In the genomic region with DNA sequence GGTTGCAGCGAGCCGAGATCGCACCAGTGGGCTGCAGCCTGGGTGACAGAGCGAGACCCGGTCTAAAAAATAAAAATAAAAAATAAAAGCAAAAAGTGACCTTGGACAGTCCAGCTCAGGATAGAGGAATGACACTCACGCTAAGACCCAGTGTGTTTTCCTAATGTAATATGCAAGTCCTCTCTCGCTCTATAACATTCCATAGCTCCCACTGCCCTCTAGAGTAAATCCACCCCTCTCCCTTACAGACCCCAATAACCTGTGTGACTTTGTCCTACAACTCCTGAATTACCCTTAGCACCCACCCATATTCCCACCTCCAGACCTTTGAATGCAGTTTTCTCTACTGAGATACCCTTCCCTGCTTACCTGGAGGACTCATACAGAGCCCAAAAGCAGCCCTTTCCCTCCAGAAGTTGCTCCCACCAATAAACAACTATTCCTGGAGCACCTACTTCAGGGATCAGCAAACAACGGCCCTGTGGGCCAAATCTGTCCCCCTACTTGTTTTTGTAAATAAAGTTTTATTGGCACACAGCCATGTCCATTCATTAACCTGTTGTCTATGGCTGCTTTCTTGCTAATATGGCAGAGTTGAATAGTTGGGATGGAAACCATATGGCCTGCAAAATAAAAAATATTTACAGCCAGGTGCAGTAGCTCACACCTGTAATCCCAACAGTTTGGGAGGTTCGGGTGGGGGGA, we compare ENCODE assay signal across 7 cellular contexts.
"Had no signal": no experiment of that assay in that cellular context is flagged by ENCODE, and none has a peak within 500 bp of the region (broad histone marks: within the 10 kb centered on the region; RNA-seq: fewer than 3 reads in every experiment).

No MANE protein-coding gene starts in this region.

- H3K27ac ChIP-seq: GM23248 had no signal

- H3K4me1 ChIP-seq: HAP-1 had no signal

- ATAC-seq: HCT116 had no signal

- H3K36me3 ChIP-seq: HAP-1 had no signal

- DNase-seq: GM23248, GOT3, H7, KG1 had no signal

- H3K9ac ChIP-seq: GM23248 had no signal

- FAIRE-seq: HTR-8/SVneo had no signal

- H3K4me3 ChIP-seq: GM23248, HAP-1 had no signal

- H2AFZ ChIP-seq: GM23248 had no signal
